ENCODE assay signal across 8 cellular contexts in the genomic region with DNA sequence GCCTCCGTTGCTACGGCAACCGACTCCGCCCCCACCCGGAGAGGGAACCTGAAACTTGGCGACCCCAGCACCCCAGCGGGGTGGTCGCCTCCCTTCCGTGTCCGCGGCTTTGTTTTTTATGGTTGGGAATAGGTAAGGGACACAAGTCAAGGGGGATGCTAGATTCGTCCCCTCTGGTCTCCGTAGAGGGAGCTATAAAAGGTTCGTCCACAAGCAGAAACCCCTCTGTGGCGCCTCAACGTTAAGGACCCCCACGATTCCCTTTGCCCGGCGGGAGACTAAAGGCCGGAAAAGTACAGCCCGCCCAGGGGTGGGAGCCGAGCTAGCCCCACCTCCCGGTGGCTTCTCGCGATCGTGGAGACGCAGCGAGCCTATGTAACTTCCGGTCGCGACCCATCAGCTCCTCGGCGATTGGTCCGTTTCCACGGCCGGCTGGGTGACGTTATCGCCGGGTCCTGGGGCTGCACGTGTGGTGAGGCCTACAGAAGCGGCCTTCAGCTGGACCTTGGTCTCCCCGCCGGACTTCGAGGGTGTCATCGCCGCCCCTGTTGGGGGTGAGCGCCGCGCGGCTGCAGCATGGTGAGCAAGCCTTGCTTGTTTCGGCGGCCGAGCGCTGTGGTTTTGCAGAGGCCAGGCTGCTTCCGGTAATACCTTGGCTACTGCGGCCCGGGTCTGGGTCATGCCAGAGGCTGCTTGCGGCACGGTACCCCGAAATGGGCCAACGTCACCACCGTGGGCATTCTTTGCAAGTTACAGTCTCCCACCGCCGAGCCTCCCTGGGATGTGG. TPM values are rescaled to one million over a fixed set of nuclear protein-coding genes. Genes with fewer than 3 reads are reported as not detected.
DNase-seq lines count a peak whose midpoint lies in the region; ATAC-seq and TF ChIP-seq lines count a peak whose summit lies in the region.

A gene with protein sequence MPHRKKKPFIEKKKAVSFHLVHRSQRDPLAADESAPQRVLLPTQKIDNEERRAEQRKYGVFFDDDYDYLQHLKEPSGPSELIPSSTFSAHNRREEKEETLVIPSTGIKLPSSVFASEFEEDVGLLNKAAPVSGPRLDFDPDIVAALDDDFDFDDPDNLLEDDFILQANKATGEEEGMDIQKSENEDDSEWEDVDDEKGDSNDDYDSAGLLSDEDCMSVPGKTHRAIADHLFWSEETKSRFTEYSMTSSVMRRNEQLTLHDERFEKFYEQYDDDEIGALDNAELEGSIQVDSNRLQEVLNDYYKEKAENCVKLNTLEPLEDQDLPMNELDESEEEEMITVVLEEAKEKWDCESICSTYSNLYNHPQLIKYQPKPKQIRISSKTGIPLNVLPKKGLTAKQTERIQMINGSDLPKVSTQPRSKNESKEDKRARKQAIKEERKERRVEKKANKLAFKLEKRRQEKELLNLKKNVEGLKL (plus strand): TSS at position 437 of the 787 bp plus-strand sequence. CDS start 140 bp downstream, at position 577.

- DNase-seq in NCI-H128 (lab: John Stamatoyannopoulos, UW; ENCODE audit: unreplicated experiment), result peak; percentile 88
- peak; percentile 92 for DNase-seq in activated naive CD8-positive, alpha-beta T cell treated with anti-CD3 and anti-CD28 coated beads, Interleukin-2, amount 10 ng/mL, durations not matched to agents 7 days and 5 days
- peak; percentile 95 to 99 (median 98) for DNase-seq in head of caudate nucleus
- DNase-seq in osteocyte (ENCODE audit: extremely low spot score, unreplicated experiment), result peak; percentile 98

- TF ChIP-seq CTCF in SU-DHL-6 (IDR thresholded peaks at IDR 0.05; ENCODE audit: insufficient read depth, low read length, poor library complexity, severe bottlenecking) (no peak), osteocyte (IDR thresholded peaks at IDR 0.05) (no peak)

- under 1% methylated on average over 64 of the region's 64 CpGs for WGBS in thymus

- H3K4me2 ChIP-seq in SU-DHL-6 (ENCODE audit: low read depth, low read length, poor library complexity, severe bottlenecking), result peak within 1 kb of the TSS; percentile 67

- POLR2A ChIA-PET in activated naive CD8-positive, alpha-beta T cell treated with anti-CD3 and anti-CD28 coated beads, Interleukin-2, amount 10 ng/mL, durations not matched to agents 7 days and 5 days (lab: Charles Lee), result interaction anchor here (0.7 to 1.6 kb wide), 11 partner anchors 15 to 1695 kb away, joined by 3 to 9 read pairs (median 4); a partner anchor contains a TSS

- intact Hi-C loops in head of caudate nucleus (cut with DNase I), result no loop called here

- TF ChIP-seq POLR2A in GM10847 (IDR thresholded peaks at IDR 0.05; ENCODE audit: extremely low read depth, insufficient read length), result peak; percentile 63

- peak within 1 kb of the TSS; percentile 78 for H3K9ac ChIP-seq in SU-DHL-6 (ENCODE audit: low read length)

- peak; percentile 100 for ATAC-seq in HG02678 (IDR thresholded peaks at IDR 0.05; ENCODE audit: unreplicated experiment)
- peak; percentile 96 for ATAC-seq in activated naive CD8-positive, alpha-beta T cell treated with anti-CD3 and anti-CD28 coated beads, Interleukin-2, amount 10 ng/mL, durations not matched to agents 7 days and 5 days (ENCODE audit: low read depth)

- peak within 1 kb of the TSS; percentile 28 for H3K27ac ChIP-seq in SU-DHL-6 (ENCODE audit: low read depth, low read length)
- H3K27ac ChIP-seq in thymus (ENCODE audit: low read depth), result peak within 1 kb of the TSS; percentile 95

- H3K9me3 ChIP-seq in SU-DHL-6 (ENCODE audit: insufficient read depth, low read length) (no peaks in the 10 kb centered on the region), thymus (ENCODE audit: control insufficient read depth) (no peaks in the 10 kb centered on the region)

- H3K27me3 Mint-ChIP-seq in activated naive CD8-positive, alpha-beta T cell treated with anti-CD3 and anti-CD28 coated beads, Interleukin-2, amount 10 ng/mL, durations not matched to agents 7 days and 5 days, result no peaks in the 10 kb centered on the region
- no peaks in the 10 kb centered on the region for H3K27me3 Mint-ChIP-seq in osteocyte (ENCODE audit: unreplicated experiment)

- H3K4me3 ChIP-seq in SU-DHL-6 (ENCODE audit: insufficient read depth, low read length, poor library complexity, severe bottlenecking), result peak within 1 kb of the TSS; percentile 74
- H3K4me3 ChIP-seq in thymus (ENCODE audit: low read length), result peak within 1 kb of the TSS; percentile 77

- H3K9me2 ChIP-seq in SU-DHL-6 (replicated peaks; ENCODE audit: insufficient read depth, low read length), result no peaks in the 10 kb centered on the region

- H3K27me3 ChIP-seq in SU-DHL-6 (ENCODE audit: low read length) (no peaks in the 10 kb centered on the region), thymus (ENCODE audit: control insufficient read depth, insufficient read depth) (no peaks in the 10 kb centered on the region)

- no peaks in the 10 kb centered on the region for H3F3A ChIP-seq in SU-DHL-6 (ENCODE audit: insufficient read depth)

- H3K36me3 ChIP-seq in SU-DHL-6 (ENCODE audit: low read length) (peaks cover 25% of the 10 kb centered on the region), thymus (ENCODE audit: control insufficient read depth, insufficient read depth) (peaks cover 13% of the 10 kb centered on the region)

- H4K20me1 ChIP-seq in SU-DHL-6 (ENCODE audit: low read depth, low read length), result no peaks in the 10 kb centered on the region

- H3K4me1 Mint-ChIP-seq in activated naive CD8-positive, alpha-beta T cell treated with anti-CD3 and anti-CD28 coated beads, Interleukin-2, amount 10 ng/mL, durations not matched to agents 7 days and 5 days, result peaks cover 21% of the 10 kb centered on the region
- H3K4me1 Mint-ChIP-seq in osteocyte (ENCODE audit: unreplicated experiment), result peaks cover 17% of the 10 kb centered on the region

- no peaks in the 10 kb centered on the region for H3K9me3 Mint-ChIP-seq in activated naive CD8-positive, alpha-beta T cell treated with anti-CD3 and anti-CD28 coated beads, Interleukin-2, amount 10 ng/mL, durations not matched to agents 7 days and 5 days
- no peaks in the 10 kb centered on the region for H3K9me3 Mint-ChIP-seq in osteocyte (ENCODE audit: unreplicated experiment)

- H3K4me3 Mint-ChIP-seq in activated naive CD8-positive, alpha-beta T cell treated with anti-CD3 and anti-CD28 coated beads, Interleukin-2, amount 10 ng/mL, durations not matched to agents 7 days and 5 days, result peak within 1 kb of the TSS; percentile 98
- H3K4me3 Mint-ChIP-seq in osteocyte (ENCODE audit: unreplicated experiment), result peak within 1 kb of the TSS; percentile 91

- H3K79me2 ChIP-seq in SU-DHL-6 (ENCODE audit: insufficient read depth, low read length), result peaks cover 28% of the 10 kb centered on the region

- peak within 1 kb of the TSS; percentile 87 for H2AFZ ChIP-seq in SU-DHL-6 (ENCODE audit: low read depth, low read length, severe bottlenecking)

- peaks cover 9% of the 10 kb centered on the region for H3K4me1 ChIP-seq in thymus (ENCODE audit: control insufficient read depth, insufficient read depth, low read length)

- H3K27ac Mint-ChIP-seq in activated naive CD8-positive, alpha-beta T cell treated with anti-CD3 and anti-CD28 coated beads, Interleukin-2, amount 10 ng/mL, durations not matched to agents 7 days and 5 days, result peak within 1 kb of the TSS; percentile 96
- peak within 1 kb of the TSS; percentile 99 for H3K27ac Mint-ChIP-seq in osteocyte (ENCODE audit: unreplicated experiment)

- peaks cover 17% of the 10 kb centered on the region for H3K36me3 Mint-ChIP-seq in activated naive CD8-positive, alpha-beta T cell treated with anti-CD3 and anti-CD28 coated beads, Interleukin-2, amount 10 ng/mL, durations not matched to agents 7 days and 5 days
- H3K36me3 Mint-ChIP-seq in osteocyte (ENCODE audit: unreplicated experiment), result peaks cover 15% of the 10 kb centered on the region

RNA-seq across cellular contexts. Expression of the gene that starts here (rescaled TPM):
- total RNA-seq in activated naive CD8-positive, alpha-beta T cell treated with anti-CD3 and anti-CD28 coated beads, Interleukin-2, amount 10 ng/mL, durations not matched to agents 7 days and 5 days, result 10 to 100 TPM; 20.8 to 22.0 TPM
- total RNA-seq in osteocyte, result 20.3 and 22.1 TPM in 2 replicates
- polyA plus RNA-seq in thymus, result 31.5 TPM

Comparison
In these comparisons a context has a peak if more than half of its experiments do, and no peak if none do; other contexts are left out.
1. Peak in every context shown above with its lines: DNase-seq, ATAC-seq, H3K4me3 ChIP-seq and H3K27ac ChIP-seq.